19 cellular contexts compared by ENCODE assay signal in the genomic region with DNA sequence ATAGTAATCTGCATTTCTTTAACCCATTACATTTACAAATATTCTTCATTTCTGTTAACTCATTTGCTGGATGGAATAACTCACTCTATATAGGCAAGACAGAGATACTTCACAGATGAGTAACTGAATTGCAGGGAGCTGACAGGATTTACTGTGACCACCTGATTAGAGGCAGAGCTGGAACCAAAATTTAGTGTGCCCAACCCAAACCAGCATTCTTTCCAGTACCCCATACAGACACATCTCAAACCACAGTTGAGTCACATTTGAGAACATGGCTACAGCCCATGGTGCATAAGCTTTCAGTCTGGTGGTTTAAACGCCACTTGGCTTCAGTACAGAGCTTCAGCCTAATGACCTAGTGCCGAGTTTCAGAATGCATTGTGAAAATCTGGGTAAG.
DNase-seq lines count a peak whose midpoint lies in the region; TF ChIP-seq lines count a peak whose summit lies in the region.
"Had no signal": no experiment of that assay in that cellular context is flagged by ENCODE, and none has a peak within 500 bp of the region (broad histone marks: within the 10 kb centered on the region; RNA-seq: fewer than 3 reads in every experiment).

No MANE protein-coding gene starts in this region.

- H3K36me3 ChIP-seq in GM23248 (ENCODE audit: low read depth), result no peaks in the 10 kb centered on the region
- H3K36me3 ChIP-seq: breast epithelium, thyroid gland had no signal

- DNase-seq in GM23248 (peak; percentile 94), T1000 (lab: John Stamatoyannopoulos, UW) (peak; percentile 28), fibroblast of the conjunctiva (ENCODE audit: low read depth) (peak; percentile 54), DMS79 treated with DMSO at 0.1 percent for 48 hours (lab: John Stamatoyannopoulos, UW) (no peak), dorsolateral prefrontal cortex (no peak), SIG-M5 treated with dmso at 0.1 percent for 504 hours (lab: John Stamatoyannopoulos, UW; ENCODE audit: unreplicated experiment) (no peak)
- no peak for DNase-seq in activated CD4-positive, alpha-beta T cell treated with anti-CD3 and anti-CD28 coated beads for 48 hours
- DNase-seq: activated B cell treated with CpG ODN at 0.5 μM for 24 hours; activated gamma-delta T cell; endodermal cell; GOT3; left colon; naive thymus-derived CD8-positive, alpha-beta T cell; NCI-H1417 treated with DMSO at 0.1 percent for 48 hours; OCI-M1; SW 1271; thyroid gland had no signal

- peak overlapping the region; percentile 46 for H3K9ac ChIP-seq in GM23248

- peak overlapping the region; percentile 20; the same call in 1 of the 2 replicates for H2AFZ ChIP-seq in GM23248

- TF ChIP-seq CTCF in dorsolateral prefrontal cortex (IDR thresholded peaks at IDR 0.05 in 54 of 56, conservative IDR thresholded peaks at IDR 0.05 in 2 of 56; ENCODE audit: low read depth in 1 of 56, partially characterized antibody in 56 of 56), result no peak

- intact Hi-C loops in dorsolateral prefrontal cortex (cut with DNase I), result loop anchor here in 1 of 2 donors (5.0 to 10.0 kb wide), 2 partner anchors 134 to 194 kb away; no protein-coding TSS in a partner anchor

- H3K27ac ChIP-seq in GM23248, result peak overlapping the region; percentile 82
- no peak overlapping the region for H3K27ac ChIP-seq in dorsolateral prefrontal cortex
- H3K27ac ChIP-seq: breast epithelium, thyroid gland had no signal

- no peaks in the 10 kb centered on the region for H3K9me3 ChIP-seq in GM23248 (ENCODE audit: low read depth)
- H3K9me3 ChIP-seq: breast epithelium, thyroid gland had no signal

- H3K27me3 ChIP-seq in GM23248 (replicated peaks; ENCODE audit: insufficient read depth) (no peaks in the 10 kb centered on the region), dorsolateral prefrontal cortex (peaks cover 0 to 43% (median 0%) of the 10 kb centered on the region in 45 donors)
- H3K27me3 ChIP-seq: breast epithelium, thyroid gland had no signal

- H3F3A ChIP-seq in GM23248 (ENCODE audit: insufficient read depth), result peaks cover 47% of the 10 kb centered on the region

- in situ Hi-C loops in GM23248 (cut with MboI), result no loop called here

- no peaks in the 10 kb centered on the region for H3K79me2 ChIP-seq in GM23248 (ENCODE audit: insufficient read depth)

- peak overlapping the region; percentile 48 for H3K4me3 ChIP-seq in GM23248
- H3K4me3 ChIP-seq in dorsolateral prefrontal cortex, result no peak overlapping the region
- H3K4me3 ChIP-seq: breast epithelium, K562, thyroid gland had no signal

- H4K20me1 ChIP-seq in GM23248 (ENCODE audit: insufficient read depth), result no peaks in the 10 kb centered on the region

- 0 to 2% methylated on average over 2 of the region's 2 CpGs for WGBS in GM23248 (ENCODE audit: low coverage in 1 of 2, low lambda C conversion rate in 2 of 2, missing lambda C conversion rate in 2 of 2), 2 experiments

- H3K4me2 ChIP-seq in GM23248 (ENCODE audit: unreplicated experiment), result peak overlapping the region; percentile 78

- no peaks in the 10 kb centered on the region for H3K9me2 ChIP-seq in GM23248 (ENCODE audit: insufficient read depth)

- H3K4me1 ChIP-seq in GM23248 (ENCODE audit: insufficient read depth), result peaks cover 61% of the 10 kb centered on the region
- H3K4me1 ChIP-seq: thyroid gland had no signal

Comparison
In these comparisons a context has a peak if more than half of its experiments do, and no peak if none do; other contexts are left out.
1. DNase-seq: peak in GM23248 (single experiment), T1000 (single experiment) and fibroblast of the conjunctiva (single experiment); none in DMS79 treated with DMSO at 0.1 percent for 48 hours (single experiment), activated CD4-positive, alpha-beta T cell treated with anti-CD3 and anti-CD28 coated beads for 48 hours (single experiment), dorsolateral prefrontal cortex (0 of 10) and SIG-M5 treated with dmso at 0.1 percent for 504 hours (single experiment).